Comparison of ENCODE assay signal across 1 cellular context in the genomic region with DNA sequence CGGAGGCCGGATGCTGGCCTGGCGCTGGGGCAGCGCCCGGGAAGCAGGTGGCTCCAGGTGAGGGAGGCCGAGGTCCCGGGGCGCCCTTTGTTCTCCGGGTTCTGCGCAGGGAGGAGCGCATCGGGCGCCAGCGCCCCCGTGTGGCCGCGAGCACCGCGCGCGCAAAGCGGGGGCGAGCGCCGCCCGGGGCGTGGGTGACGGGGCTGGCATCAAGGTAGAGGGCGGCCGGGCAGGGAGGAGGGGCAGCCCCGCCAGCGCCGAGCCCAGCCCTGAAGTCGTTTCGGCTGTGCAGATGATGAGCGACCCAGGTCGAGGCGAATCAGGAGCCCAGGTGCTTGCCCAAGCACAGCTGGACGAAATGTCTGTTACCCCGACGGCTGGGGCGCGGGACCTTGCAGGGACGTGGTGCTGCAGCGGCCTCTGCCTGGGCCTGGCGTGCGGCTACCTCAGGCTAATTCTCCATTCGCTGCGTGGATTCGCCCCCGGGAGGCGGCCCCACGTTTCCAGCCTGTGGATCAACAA.
TF ChIP-seq lines count a peak whose summit lies in the region.

No MANE protein-coding gene starts in this region.

TF ChIP-seq in HepG2, 621 proteins besides CTCF, POLR2A, EP300 and RAD21 (continued from another document and continues in another):
- TF ChIP-seq, protein P1, sequence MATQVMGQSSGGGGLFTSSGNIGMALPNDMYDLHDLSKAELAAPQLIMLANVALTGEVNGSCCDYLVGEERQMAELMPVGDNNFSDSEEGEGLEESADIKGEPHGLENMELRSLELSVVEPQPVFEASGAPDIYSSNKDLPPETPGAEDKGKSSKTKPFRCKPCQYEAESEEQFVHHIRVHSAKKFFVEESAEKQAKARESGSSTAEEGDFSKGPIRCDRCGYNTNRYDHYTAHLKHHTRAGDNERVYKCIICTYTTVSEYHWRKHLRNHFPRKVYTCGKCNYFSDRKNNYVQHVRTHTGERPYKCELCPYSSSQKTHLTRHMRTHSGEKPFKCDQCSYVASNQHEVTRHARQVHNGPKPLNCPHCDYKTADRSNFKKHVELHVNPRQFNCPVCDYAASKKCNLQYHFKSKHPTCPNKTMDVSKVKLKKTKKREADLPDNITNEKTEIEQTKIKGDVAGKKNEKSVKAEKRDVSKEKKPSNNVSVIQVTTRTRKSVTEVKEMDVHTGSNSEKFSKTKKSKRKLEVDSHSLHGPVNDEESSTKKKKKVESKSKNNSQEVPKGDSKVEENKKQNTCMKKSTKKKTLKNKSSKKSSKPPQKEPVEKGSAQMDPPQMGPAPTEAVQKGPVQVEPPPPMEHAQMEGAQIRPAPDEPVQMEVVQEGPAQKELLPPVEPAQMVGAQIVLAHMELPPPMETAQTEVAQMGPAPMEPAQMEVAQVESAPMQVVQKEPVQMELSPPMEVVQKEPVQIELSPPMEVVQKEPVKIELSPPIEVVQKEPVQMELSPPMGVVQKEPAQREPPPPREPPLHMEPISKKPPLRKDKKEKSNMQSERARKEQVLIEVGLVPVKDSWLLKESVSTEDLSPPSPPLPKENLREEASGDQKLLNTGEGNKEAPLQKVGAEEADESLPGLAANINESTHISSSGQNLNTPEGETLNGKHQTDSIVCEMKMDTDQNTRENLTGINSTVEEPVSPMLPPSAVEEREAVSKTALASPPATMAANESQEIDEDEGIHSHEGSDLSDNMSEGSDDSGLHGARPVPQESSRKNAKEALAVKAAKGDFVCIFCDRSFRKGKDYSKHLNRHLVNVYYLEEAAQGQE (IDR thresholded peaks at IDR 0.05; ENCODE audit: borderline replicate concordance in 1 of 2, low read depth in 1 of 2, low read length in 2 of 2) = no peak
- no peak for TF ChIP-seq ATF1 (CRISPR knock-in tag; IDR thresholded peaks at IDR 0.05)
- no peak for TF ChIP-seq HOXA5 (CRISPR knock-in tag; IDR thresholded peaks at IDR 0.05)
- TF ChIP-seq POLR2AphosphoS5 (IDR thresholded peaks at IDR 0.05; ENCODE audit: low read depth, low read length) = no peak
- no peak for TF ChIP-seq ZNF224 (CRISPR knock-in tag; IDR thresholded peaks at IDR 0.05)
- TF ChIP-seq MAFF (IDR thresholded peaks at IDR 0.05; ENCODE audit: low read depth, low read length) = no peak
- TF ChIP-seq PPARG (CRISPR knock-in tag; conservative IDR thresholded peaks at IDR 0.05) = no peak
- TF ChIP-seq, protein P2, sequence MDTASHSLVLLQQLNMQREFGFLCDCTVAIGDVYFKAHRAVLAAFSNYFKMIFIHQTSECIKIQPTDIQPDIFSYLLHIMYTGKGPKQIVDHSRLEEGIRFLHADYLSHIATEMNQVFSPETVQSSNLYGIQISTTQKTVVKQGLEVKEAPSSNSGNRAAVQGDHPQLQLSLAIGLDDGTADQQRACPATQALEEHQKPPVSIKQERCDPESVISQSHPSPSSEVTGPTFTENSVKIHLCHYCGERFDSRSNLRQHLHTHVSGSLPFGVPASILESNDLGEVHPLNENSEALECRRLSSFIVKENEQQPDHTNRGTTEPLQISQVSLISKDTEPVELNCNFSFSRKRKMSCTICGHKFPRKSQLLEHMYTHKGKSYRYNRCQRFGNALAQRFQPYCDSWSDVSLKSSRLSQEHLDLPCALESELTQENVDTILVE (CRISPR knock-in tag; IDR thresholded peaks at IDR 0.05) = peak; percentile 41; the same call in 1 of the 2 replicates
- TF ChIP-seq ZNF713 (CRISPR knock-in tag; IDR thresholded peaks at IDR 0.05) = no peak
- TF ChIP-seq ZNF788 (CRISPR knock-in tag; IDR thresholded peaks at IDR 0.05; ENCODE audit: borderline replicate concordance) = no peak
- peak; percentile 38 for TF ChIP-seq ASH2L (IDR thresholded peaks at IDR 0.05; ENCODE audit: insufficient read length, low read depth, low read length)
- TF ChIP-seq RFX5 (IDR thresholded peaks at IDR 0.05; ENCODE audit: low read depth, low read length) = no peak
- no peak for TF ChIP-seq ZNF101 (CRISPR knock-in tag; IDR thresholded peaks at IDR 0.05; ENCODE audit: borderline replicate concordance, low read depth)
- TF ChIP-seq, protein P3, sequence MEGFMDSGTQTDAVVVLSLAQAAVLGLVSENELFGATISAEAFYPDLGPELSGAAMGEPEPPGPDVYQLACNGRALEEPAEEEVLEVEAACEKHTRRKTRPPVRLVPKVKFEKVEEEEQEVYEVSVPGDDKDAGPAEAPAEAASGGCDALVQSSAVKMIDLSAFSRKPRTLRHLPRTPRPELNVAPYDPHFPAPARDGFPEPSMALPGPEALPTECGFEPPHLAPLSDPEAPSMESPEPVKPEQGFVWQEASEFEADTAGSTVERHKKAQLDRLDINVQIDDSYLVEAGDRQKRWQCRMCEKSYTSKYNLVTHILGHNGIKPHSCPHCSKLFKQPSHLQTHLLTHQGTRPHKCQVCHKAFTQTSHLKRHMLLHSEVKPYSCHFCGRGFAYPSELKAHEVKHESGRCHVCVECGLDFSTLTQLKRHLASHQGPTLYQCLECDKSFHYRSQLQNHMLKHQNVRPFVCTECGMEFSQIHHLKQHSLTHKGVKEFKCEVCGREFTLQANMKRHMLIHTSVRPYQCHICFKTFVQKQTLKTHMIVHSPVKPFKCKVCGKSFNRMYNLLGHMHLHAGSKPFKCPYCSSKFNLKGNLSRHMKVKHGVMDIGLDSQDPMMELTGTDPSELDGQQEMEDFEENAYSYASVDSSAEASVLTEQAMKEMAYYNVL (CRISPR knock-in tag; IDR thresholded peaks at IDR 0.05; ENCODE audit: borderline replicate concordance) = no peak; the same call in 1 of the 2 replicates
- TF ChIP-seq AKAP8 (CRISPR knock-in tag; IDR thresholded peaks at IDR 0.05) = no peak
- TF ChIP-seq, protein P4, sequence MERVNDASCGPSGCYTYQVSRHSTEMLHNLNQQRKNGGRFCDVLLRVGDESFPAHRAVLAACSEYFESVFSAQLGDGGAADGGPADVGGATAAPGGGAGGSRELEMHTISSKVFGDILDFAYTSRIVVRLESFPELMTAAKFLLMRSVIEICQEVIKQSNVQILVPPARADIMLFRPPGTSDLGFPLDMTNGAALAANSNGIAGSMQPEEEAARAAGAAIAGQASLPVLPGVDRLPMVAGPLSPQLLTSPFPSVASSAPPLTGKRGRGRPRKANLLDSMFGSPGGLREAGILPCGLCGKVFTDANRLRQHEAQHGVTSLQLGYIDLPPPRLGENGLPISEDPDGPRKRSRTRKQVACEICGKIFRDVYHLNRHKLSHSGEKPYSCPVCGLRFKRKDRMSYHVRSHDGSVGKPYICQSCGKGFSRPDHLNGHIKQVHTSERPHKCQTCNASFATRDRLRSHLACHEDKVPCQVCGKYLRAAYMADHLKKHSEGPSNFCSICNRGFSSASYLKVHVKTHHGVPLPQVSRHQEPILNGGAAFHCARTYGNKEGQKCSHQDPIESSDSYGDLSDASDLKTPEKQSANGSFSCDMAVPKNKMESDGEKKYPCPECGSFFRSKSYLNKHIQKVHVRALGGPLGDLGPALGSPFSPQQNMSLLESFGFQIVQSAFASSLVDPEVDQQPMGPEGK (CRISPR knock-in tag; IDR thresholded peaks at IDR 0.05) = peak; percentile 87
- TF ChIP-seq RARG (CRISPR knock-in tag; IDR thresholded peaks at IDR 0.05; ENCODE audit: low read depth) = no peak
- TF ChIP-seq, protein P5, sequence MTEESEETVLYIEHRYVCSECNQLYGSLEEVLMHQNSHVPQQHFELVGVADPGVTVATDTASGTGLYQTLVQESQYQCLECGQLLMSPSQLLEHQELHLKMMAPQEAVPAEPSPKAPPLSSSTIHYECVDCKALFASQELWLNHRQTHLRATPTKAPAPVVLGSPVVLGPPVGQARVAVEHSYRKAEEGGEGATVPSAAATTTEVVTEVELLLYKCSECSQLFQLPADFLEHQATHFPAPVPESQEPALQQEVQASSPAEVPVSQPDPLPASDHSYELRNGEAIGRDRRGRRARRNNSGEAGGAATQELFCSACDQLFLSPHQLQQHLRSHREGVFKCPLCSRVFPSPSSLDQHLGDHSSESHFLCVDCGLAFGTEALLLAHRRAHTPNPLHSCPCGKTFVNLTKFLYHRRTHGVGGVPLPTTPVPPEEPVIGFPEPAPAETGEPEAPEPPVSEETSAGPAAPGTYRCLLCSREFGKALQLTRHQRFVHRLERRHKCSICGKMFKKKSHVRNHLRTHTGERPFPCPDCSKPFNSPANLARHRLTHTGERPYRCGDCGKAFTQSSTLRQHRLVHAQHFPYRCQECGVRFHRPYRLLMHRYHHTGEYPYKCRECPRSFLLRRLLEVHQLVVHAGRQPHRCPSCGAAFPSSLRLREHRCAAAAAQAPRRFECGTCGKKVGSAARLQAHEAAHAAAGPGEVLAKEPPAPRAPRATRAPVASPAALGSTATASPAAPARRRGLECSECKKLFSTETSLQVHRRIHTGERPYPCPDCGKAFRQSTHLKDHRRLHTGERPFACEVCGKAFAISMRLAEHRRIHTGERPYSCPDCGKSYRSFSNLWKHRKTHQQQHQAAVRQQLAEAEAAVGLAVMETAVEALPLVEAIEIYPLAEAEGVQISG (CRISPR knock-in tag; IDR thresholded peaks at IDR 0.05) = no peak; the same call in 1 of the 2 replicates
- TF ChIP-seq GABPB1 (CRISPR knock-in tag; IDR thresholded peaks at IDR 0.05) = peak; percentile 55; the same call in 1 of the 2 replicates
- TF ChIP-seq RELA (CRISPR knock-in tag; IDR thresholded peaks at IDR 0.05) = 0 out of 2 replicates have a peak, but pooled peaks have one; percentile 35
- TF ChIP-seq ZSCAN20 (CRISPR knock-in tag; IDR thresholded peaks at IDR 0.05; ENCODE audit: borderline replicate concordance) = no peak
- TF ChIP-seq, protein P6, sequence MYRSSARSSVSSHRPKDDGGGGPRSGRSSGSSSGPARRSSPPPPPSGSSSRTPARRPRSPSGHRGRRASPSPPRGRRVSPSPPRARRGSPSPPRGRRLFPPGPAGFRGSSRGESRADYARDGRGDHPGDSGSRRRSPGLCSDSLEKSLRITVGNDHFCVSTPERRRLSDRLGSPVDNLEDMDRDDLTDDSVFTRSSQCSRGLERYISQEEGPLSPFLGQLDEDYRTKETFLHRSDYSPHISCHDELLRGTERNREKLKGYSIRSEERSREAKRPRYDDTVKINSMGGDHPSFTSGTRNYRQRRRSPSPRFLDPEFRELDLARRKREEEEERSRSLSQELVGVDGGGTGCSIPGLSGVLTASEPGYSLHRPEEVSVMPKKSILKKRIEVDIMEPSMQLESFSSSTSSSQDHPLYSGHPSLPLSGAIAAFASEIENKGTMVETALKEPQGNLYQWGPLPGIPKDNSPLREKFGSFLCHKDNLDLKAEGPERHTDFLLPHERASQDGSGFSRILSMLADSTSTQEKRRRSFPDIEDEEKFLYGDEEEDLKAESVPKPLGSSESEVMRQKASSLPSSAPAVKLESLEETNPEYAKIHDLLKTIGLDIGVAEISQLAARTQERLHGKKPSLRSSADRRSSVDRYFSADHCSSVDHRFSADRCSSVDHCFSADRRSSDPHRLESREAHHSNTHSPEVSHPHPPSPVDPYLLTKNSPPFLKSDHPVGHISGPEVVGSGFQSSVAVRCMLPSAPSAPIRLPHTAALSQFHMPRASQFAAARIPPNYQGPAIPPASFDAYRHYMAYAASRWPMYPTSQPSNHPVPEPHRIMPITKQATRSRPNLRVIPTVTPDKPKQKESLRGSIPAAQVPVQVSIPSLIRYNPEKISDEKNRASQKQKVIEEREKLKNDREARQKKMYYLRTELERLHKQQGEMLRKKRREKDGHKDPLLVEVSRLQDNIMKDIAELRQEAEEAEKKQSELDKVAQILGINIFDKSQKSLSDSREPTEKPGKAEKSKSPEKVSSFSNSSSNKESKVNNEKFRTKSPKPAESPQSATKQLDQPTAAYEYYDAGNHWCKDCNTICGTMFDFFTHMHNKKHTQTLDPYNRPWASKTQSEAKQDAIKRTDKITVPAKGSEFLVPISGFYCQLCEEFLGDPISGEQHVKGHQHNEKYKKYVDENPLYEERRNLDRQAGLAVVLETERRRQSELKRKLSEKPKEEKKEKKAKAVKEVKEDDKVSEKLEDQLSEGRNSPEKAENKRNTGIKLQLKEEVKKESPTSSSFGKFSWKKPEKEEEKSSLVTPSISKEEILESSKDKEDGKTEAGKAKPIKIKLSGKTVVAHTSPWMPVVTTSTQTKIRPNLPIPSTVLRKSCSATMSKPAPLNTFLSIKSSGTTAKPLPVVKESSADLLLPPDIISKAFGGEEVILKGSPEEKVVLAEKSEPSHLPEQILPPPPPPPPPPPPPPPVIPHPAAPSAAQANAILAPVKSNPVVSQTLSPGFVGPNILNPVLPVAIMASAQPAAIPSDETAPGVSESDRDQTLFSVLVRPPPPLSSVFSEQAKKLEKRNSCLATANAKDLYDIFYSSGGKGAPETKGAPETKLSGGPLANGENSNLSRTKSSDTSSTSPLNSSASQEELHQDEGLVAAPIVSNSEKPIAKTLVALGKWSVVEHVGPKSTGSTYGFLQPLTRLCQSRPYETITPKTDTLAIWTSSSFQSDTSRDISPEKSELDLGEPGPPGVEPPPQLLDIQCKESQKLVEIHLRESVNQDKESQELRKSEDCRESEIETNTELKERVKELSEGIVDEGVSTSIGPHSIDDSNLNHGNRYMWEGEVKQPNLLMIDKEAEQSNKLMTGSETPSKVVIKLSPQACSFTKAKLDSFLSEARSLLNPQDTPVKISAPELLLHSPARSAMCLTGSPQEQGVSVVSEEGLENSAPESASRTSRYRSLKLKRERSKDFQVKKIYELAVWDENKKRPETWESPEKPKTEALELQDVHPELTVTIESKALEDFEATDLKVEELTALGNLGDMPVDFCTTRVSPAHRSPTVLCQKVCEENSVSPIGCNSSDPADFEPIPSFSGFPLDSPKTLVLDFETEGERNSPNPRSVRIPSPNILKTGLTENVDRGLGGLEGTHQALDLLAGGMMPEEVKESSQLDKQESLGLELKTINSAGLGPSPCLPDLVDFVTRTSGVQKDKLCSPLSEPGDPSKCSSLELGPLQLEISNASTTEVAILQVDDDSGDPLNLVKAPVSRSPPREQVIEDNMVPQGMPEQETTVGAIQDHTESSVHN (CRISPR knock-in tag; IDR thresholded peaks at IDR 0.05) = no peak
- TF ChIP-seq, protein P7, sequence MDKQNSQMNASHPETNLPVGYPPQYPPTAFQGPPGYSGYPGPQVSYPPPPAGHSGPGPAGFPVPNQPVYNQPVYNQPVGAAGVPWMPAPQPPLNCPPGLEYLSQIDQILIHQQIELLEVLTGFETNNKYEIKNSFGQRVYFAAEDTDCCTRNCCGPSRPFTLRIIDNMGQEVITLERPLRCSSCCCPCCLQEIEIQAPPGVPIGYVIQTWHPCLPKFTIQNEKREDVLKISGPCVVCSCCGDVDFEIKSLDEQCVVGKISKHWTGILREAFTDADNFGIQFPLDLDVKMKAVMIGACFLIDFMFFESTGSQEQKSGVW (CRISPR knock-in tag; IDR thresholded peaks at IDR 0.05; ENCODE audit: borderline replicate concordance) = no peak
- TF ChIP-seq YEATS4 (CRISPR knock-in tag; IDR thresholded peaks at IDR 0.05; ENCODE audit: borderline replicate concordance) = peak; percentile 43
- TF ChIP-seq, protein P8, sequence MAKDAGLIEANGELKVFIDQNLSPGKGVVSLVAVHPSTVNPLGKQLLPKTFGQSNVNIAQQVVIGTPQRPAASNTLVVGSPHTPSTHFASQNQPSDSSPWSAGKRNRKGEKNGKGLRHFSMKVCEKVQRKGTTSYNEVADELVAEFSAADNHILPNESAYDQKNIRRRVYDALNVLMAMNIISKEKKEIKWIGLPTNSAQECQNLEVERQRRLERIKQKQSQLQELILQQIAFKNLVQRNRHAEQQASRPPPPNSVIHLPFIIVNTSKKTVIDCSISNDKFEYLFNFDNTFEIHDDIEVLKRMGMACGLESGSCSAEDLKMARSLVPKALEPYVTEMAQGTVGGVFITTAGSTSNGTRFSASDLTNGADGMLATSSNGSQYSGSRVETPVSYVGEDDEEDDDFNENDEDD (CRISPR knock-in tag; IDR thresholded peaks at IDR 0.05; ENCODE audit: borderline replicate concordance) = peak; percentile 75; the same call in 1 of the 2 replicates
- no peak for TF ChIP-seq GABPA (IDR thresholded peaks at IDR 0.05; ENCODE audit: low read depth, low read length)
- TF ChIP-seq GABPA (CRISPR knock-in tag; IDR thresholded peaks at IDR 0.05; ENCODE audit: low read depth) = no peak
- TF ChIP-seq ZNF337 (CRISPR knock-in tag; IDR thresholded peaks at IDR 0.05; ENCODE audit: borderline replicate concordance, low read depth) = no peak
- TF ChIP-seq ZNF496 (CRISPR knock-in tag; IDR thresholded peaks at IDR 0.05; ENCODE audit: insufficient replicate concordance) = no peak
- no peak for TF ChIP-seq PAF1 (CRISPR knock-in tag; IDR thresholded peaks at IDR 0.05)
